ENCODE assay signal across 27 cellular contexts in genomic region chr11:115155978-115156377, GRCh38.
"Had no signal": no experiment of that assay in that cellular context is flagged by ENCODE, and none has a peak within 500 bp of the region (broad histone marks: within the 10 kb centered on the region; RNA-seq: fewer than 3 reads in every experiment).

No MANE protein-coding gene starts in this region.

- H3K9ac ChIP-seq: neural progenitor cell had no signal

- H3K27ac ChIP-seq: esophagus muscularis mucosa, foreskin keratinocyte, gastroesophageal sphincter, heart left ventricle, hepatocyte, neural progenitor cell, prostate gland, right atrium auricular region, stomach, tibial artery had no signal

- H3K4me3 ChIP-seq: esophagus muscularis mucosa, gastroesophageal sphincter, heart left ventricle, hepatocyte, lung, mucosa of descending colon, neural progenitor cell, prostate gland, right atrium auricular region, smooth muscle cell, stomach, tibial artery had no signal

- H3K36me3 ChIP-seq: esophagus muscularis mucosa, gastroesophageal sphincter, heart left ventricle, neural progenitor cell, prostate gland, right atrium auricular region, stomach, tibial artery had no signal

- H3K27me3 ChIP-seq: foreskin keratinocyte, neural progenitor cell, right atrium auricular region had no signal

- H3K9me3 Mint-ChIP-seq: dendritic cell treated with granulocyte-macrophage colony-stimulating factor and Interleukin-4, amounts not matched to agents 40 ng/mL and 50 ng/mL, for 4 days; memory B cell; mesothelial cell of epicardium; natural killer cell treated with Interleukin-12 subunit alpha and Interleukin-12 subunit beta and Interleukin-15 and Interleukin-18, amount 100 ng/mL, for 72 hours had no signal

- H3K4me2 ChIP-seq: hepatocyte, neural progenitor cell, smooth muscle cell had no signal

- H3K4me1 ChIP-seq: esophagus muscularis mucosa, gastroesophageal sphincter, heart left ventricle, neural progenitor cell, prostate gland, right atrium auricular region, stomach, tibial artery had no signal

- H3K36me3 Mint-ChIP-seq: memory B cell; mesothelial cell of epicardium; naive B cell; natural killer cell treated with Interleukin-12 subunit alpha and Interleukin-12 subunit beta and Interleukin-15 and Interleukin-18, amount 100 ng/mL, for 72 hours; neural progenitor cell; stimulated activated effector memory CD8-positive, alpha-beta T cell treated with anti-CD3 and anti-CD28 coated beads, Interleukin-12 subunit alpha, Interleukin-12 subunit beta, amount 100 ng/mL, for 72 hours; type B pancreatic cell had no signal

- H3K4me3 Mint-ChIP-seq: dendritic cell treated with granulocyte-macrophage colony-stimulating factor and Interleukin-4, amounts not matched to agents 40 ng/mL and 50 ng/mL, for 4 days; memory B cell; mesothelial cell of epicardium; naive B cell; natural killer cell treated with Interleukin-12 subunit alpha and Interleukin-12 subunit beta and Interleukin-15 and Interleukin-18, amount 100 ng/mL, for 72 hours; neural progenitor cell; stimulated activated effector memory CD8-positive, alpha-beta T cell treated with anti-CD3 and anti-CD28 coated beads, Interleukin-12 subunit alpha, Interleukin-12 subunit beta, amount 100 ng/mL, for 72 hours; type B pancreatic cell had no signal

- H3K9me3 ChIP-seq: esophagus muscularis mucosa, gastroesophageal sphincter, heart left ventricle, mucosa of descending colon, prostate gland, right atrium auricular region, stomach, tibial artery had no signal

- DNase-seq: effector CD8-positive, alpha-beta T cell; foreskin keratinocyte; heart left ventricle; mucosa of descending colon; naive B cell; stimulated activated CD4-positive, alpha-beta T cell treated with anti-CD3 and anti-CD28 coated beads, Interleukin-12 subunit alpha, Interleukin-12 subunit beta, amount 100 ng/mL, for 4 hours; stimulated activated CD4-positive, alpha-beta T cell treated with anti-CD3 and anti-CD28 coated beads, Interleukin-2, amount 100 ng/mL, for 24 hours; stimulated activated CD4-positive, alpha-beta T cell treated with anti-CD3 and anti-CD28 coated beads, Interleukin-4, amount 100 ng/mL, for 24 hours; stimulated activated naive CD4-positive, alpha-beta T cell treated with Interleukin-2 at 50 U/mL for 16 hours; stomach; tibial artery had no signal

- H3K27ac Mint-ChIP-seq: dendritic cell treated with granulocyte-macrophage colony-stimulating factor and Interleukin-4, amounts not matched to agents 40 ng/mL and 50 ng/mL, for 4 days; memory B cell; mesothelial cell of epicardium; naive B cell; natural killer cell treated with Interleukin-12 subunit alpha and Interleukin-12 subunit beta and Interleukin-15 and Interleukin-18, amount 100 ng/mL, for 72 hours; neural progenitor cell; stimulated activated effector memory CD8-positive, alpha-beta T cell treated with anti-CD3 and anti-CD28 coated beads, Interleukin-12 subunit alpha, Interleukin-12 subunit beta, amount 100 ng/mL, for 72 hours; type B pancreatic cell had no signal

- H2AFZ ChIP-seq: hepatocyte, neural progenitor cell had no signal

- H3K4me1 Mint-ChIP-seq: memory B cell, naive B cell had no signal

- ATAC-seq: foreskin keratinocyte; gastroesophageal sphincter; heart left ventricle; left lobe of liver; mucosa of descending colon; natural killer cell treated with Interleukin-12 subunit alpha and Interleukin-12 subunit beta and Interleukin-15 and Interleukin-18, amount 100 ng/mL, for 72 hours; sciatic nerve; stimulated activated effector memory CD8-positive, alpha-beta T cell treated with anti-CD3 and anti-CD28 coated beads, Interleukin-12 subunit alpha, Interleukin-12 subunit beta, amount 100 ng/mL, for 72 hours had no signal

- H3K27me3 Mint-ChIP-seq: dendritic cell treated with granulocyte-macrophage colony-stimulating factor and Interleukin-4, amounts not matched to agents 40 ng/mL and 50 ng/mL, for 4 days had no signal
